In genomic region chr2:216388046-216388884, GRCh38 we compare ENCODE assay signal across 19 cellular contexts. TPM values are rescaled to one million over a fixed set of nuclear protein-coding genes. Genes with fewer than 3 reads are reported as not detected.
DNase-seq lines count a peak whose midpoint lies in the region; ATAC-seq, FAIRE-seq and TF ChIP-seq lines count a peak whose summit lies in the region.
"Had no signal": no experiment of that assay in that cellular context is flagged by ENCODE, and none has a peak within 500 bp of the region (broad histone marks: within the 10 kb centered on the region; RNA-seq: fewer than 3 reads in every experiment).

No MANE protein-coding gene starts in this region.

- H3K4me3 ChIP-seq in CD8-positive, alpha-beta T cell (ENCODE audit: low read depth, low read length), result no peak overlapping the region
- no peak overlapping the region for H3K4me3 ChIP-seq in GM12878
- no peak overlapping the region for H3K4me3 ChIP-seq in hepatocyte
- H3K4me3 ChIP-seq in lower lobe of right lung, result no peak overlapping the region
- H3K4me3 ChIP-seq: MG63 had no signal

- H3K79me2 ChIP-seq in GM12878 (ENCODE audit: control insufficient read depth, insufficient read depth, low read length), result no peaks in the 10 kb centered on the region
- no peaks in the 10 kb centered on the region for H3K79me2 ChIP-seq in hepatocyte

- H3K4me1 ChIP-seq in CD8-positive, alpha-beta T cell (ENCODE audit: insufficient read depth, low read length), result peaks cover 15% of the 10 kb centered on the region
- H3K4me1 ChIP-seq in GM12878 (ENCODE audit: control insufficient read depth, insufficient read depth, low read length) (no peaks in the 10 kb centered on the region), hepatocyte (ENCODE audit: insufficient read depth) (no peaks in the 10 kb centered on the region), lower lobe of right lung (no peaks in the 10 kb centered on the region)

- H2AFZ ChIP-seq in GM12878 (ENCODE audit: control insufficient read depth, low read depth, low read length), result no peak overlapping the region; the same call in 1 of the 2 replicates
- no peak overlapping the region for H2AFZ ChIP-seq in hepatocyte

- no peaks in the 10 kb centered on the region for H3K36me3 Mint-ChIP-seq in CD8-positive, alpha-beta T cell

- H3K9me3 Mint-ChIP-seq in CD8-positive, alpha-beta T cell, result no peaks in the 10 kb centered on the region

- no peak overlapping the region for H3K27ac ChIP-seq in CD8-positive, alpha-beta T cell (ENCODE audit: low read depth, low read length)
- H3K27ac ChIP-seq in GM12878 (ENCODE audit: control insufficient read depth, insufficient read depth) (no peak overlapping the region), hepatocyte (no peak overlapping the region), lower lobe of right lung (no peak overlapping the region)
- H3K27ac ChIP-seq: WERI-Rb-1 had no signal

- no peaks in the 10 kb centered on the region for H3K36me3 ChIP-seq in CD8-positive, alpha-beta T cell (ENCODE audit: insufficient read depth, low read length)
- H3K36me3 ChIP-seq in GM12878 (ENCODE audit: control insufficient read depth in 2 of 2, insufficient read depth in 2 of 2, low read length in 1 of 2) (no peaks in the 10 kb centered on the region), hepatocyte (replicated peaks; ENCODE audit: insufficient read depth, low read depth) (no peaks in the 10 kb centered on the region), lower lobe of right lung (no peaks in the 10 kb centered on the region)
- H3K36me3 ChIP-seq: MG63, WERI-Rb-1 had no signal

- no peak for TF ChIP-seq RAD21 in GM12878 (IDR thresholded peaks at IDR 0.05; ENCODE audit: insufficient read depth, low read depth, low read length)

- no peak for TF ChIP-seq POLR2A in GM12878 (IDR thresholded peaks at IDR 0.05; ENCODE audit: low read depth, low read length)

- no peak overlapping the region for H3K4me3 Mint-ChIP-seq in CD8-positive, alpha-beta T cell

- H3K27ac Mint-ChIP-seq in CD8-positive, alpha-beta T cell, result peak overlapping the region; percentile 7

- H4K20me1 ChIP-seq in GM12878 (ENCODE audit: control insufficient read depth, insufficient read depth), result no peaks in the 10 kb centered on the region
- H4K20me1 ChIP-seq in hepatocyte (ENCODE audit: insufficient read depth, poor library complexity, severe bottlenecking), result no peaks in the 10 kb centered on the region

- H3K4me1 Mint-ChIP-seq in CD8-positive, alpha-beta T cell (ENCODE audit: low read depth), result peaks cover 14% of the 10 kb centered on the region

- no peak for TF ChIP-seq EP300 in GM12878 (IDR thresholded peaks at IDR 0.05; ENCODE audit: borderline replicate concordance in 1 of 2, control insufficient read depth in 1 of 2, low read depth in 2 of 2, low read length in 2 of 2)

- in situ Hi-C loops in GM12878 (cut with MboI), result no loop called here

- FAIRE-seq in GM12878 (lab: Jason Lieb, UNC), result peak; percentile 66
- FAIRE-seq: G401.6, keratinocyte, urothelium cell line had no signal

- H3K4me2 ChIP-seq in GM12878 (ENCODE audit: control insufficient read depth, insufficient read depth), result no peak overlapping the region
- H3K4me2 ChIP-seq in hepatocyte, result no peak overlapping the region

- no TSS peak for BruUV-seq in GM12878 (replicated peaks; lab: Mats Ljungman, UMichigan)

- no peaks in the 10 kb centered on the region for H3K9me3 ChIP-seq in CD8-positive, alpha-beta T cell (ENCODE audit: low read length)
- H3K9me3 ChIP-seq in GM12878 (replicated peaks; ENCODE audit: control insufficient read depth, insufficient read depth, low read length), result no peaks in the 10 kb centered on the region
- H3K9me3 ChIP-seq in hepatocyte (ENCODE audit: low read depth), result no peaks in the 10 kb centered on the region
- H3K9me3 ChIP-seq in lower lobe of right lung, result no peaks in the 10 kb centered on the region

- peak; percentile 95 for ATAC-seq in CD8-positive, alpha-beta T cell
- peak; percentile 59 for ATAC-seq in GM19467 (IDR thresholded peaks at IDR 0.05; ENCODE audit: unreplicated experiment)
- ATAC-seq in GM12878, result peak; percentile 97
- no peak for ATAC-seq in lower lobe of right lung
- ATAC-seq: sciatic nerve had no signal

- CTCF ChIA-PET in CD8-positive, alpha-beta T cell (lab: Charles Lee), result no interaction called here
- CTCF ChIA-PET in GM12878 (lab: Yijun Ruan, JAX), result interaction anchor here (0.6 to 1.0 kb wide), 3 partner anchors 15 to 576 kb away, joined by 3 read pairs; no protein-coding TSS in a partner anchor

- SMC1A ChIA-PET in GM12878 (lab: Charles Lee; ENCODE audit: uncharacterized antibody, unreplicated experiment), result interaction anchor here (1.4 kb wide), 1 partner anchor 166 kb away, joined by 4 read pairs; no protein-coding TSS in a partner anchor

- intact Hi-C loops in CD8-positive, alpha-beta T cell (cut with DNase I, micrococcal nuclease), result no loop called here
- intact Hi-C loops in GM12878 (cut with micrococcal nuclease; ENCODE audit: unreplicated experiment), result no loop called here
- intact Hi-C loops in lower lobe of right lung (cut with DNase I), result no loop called here

- no peak overlapping the region for H3K9ac ChIP-seq in GM12878 (ENCODE audit: control insufficient read depth, insufficient read depth, low read length)

- 38% methylated on average over 5 of the region's 5 CpGs for WGBS in GM12878 (ENCODE audit: insufficient coverage, insufficient replicate concordance, low lambda C conversion rate, missing lambda C conversion rate)
- WGBS in hepatocyte (ENCODE audit: low lambda C conversion rate, missing lambda C conversion rate), result 93% methylated on average over 5 of the region's 5 CpGs

- RAD21 ChIA-PET in GM12878 (lab: Charles Lee; ENCODE audit: unreplicated experiment), result no interaction called here

- peak in 1 of 7 experiments; percentile 27 for DNase-seq in CD8-positive, alpha-beta T cell
- peak; percentile 12 for DNase-seq in NCI-H69 (lab: John Stamatoyannopoulos, UW)
- peak; percentile 8 for DNase-seq in GM12878 (ENCODE audit: low read depth, low spot score)
- no peak for DNase-seq in hepatocyte (ENCODE audit: low spot score)
- no peak for DNase-seq in dedifferentiated amniotic fluid mesenchymal stem cell (ENCODE audit: extremely low spot score)
- DNase-seq in GF-D8 (lab: John Stamatoyannopoulos, UW), result no peak
- DNase-seq in lower lobe of right lung, result no peak
- DNase-seq: AML-193, dermis blood vessel endothelial cell, foreskin melanocyte, MG63, NCI-H526, SHP77, WERI-Rb-1 had no signal

- H3K27me3 ChIP-seq in CD8-positive, alpha-beta T cell (ENCODE audit: insufficient read depth, low read length), result no peaks in the 10 kb centered on the region
- no peaks in the 10 kb centered on the region for H3K27me3 ChIP-seq in GM12878 (replicated peaks in 1 of 2; ENCODE audit: control insufficient read depth in 2 of 2, insufficient read depth in 2 of 2, low read length in 1 of 2)
- no peaks in the 10 kb centered on the region for H3K27me3 ChIP-seq in hepatocyte
- no peaks in the 10 kb centered on the region for H3K27me3 ChIP-seq in lower lobe of right lung (ENCODE audit: low read depth)
- H3K27me3 ChIP-seq: MG63 had no signal

- POLR2A ChIA-PET in CD8-positive, alpha-beta T cell (lab: Charles Lee), result no interaction called here
- POLR2A ChIA-PET in GM12878 (lab: Charles Lee), result no interaction called here

- H3K27me3 Mint-ChIP-seq in CD8-positive, alpha-beta T cell (ENCODE audit: low read depth), result no peaks in the 10 kb centered on the region

- H3K9me2 ChIP-seq in hepatocyte (replicated peaks; ENCODE audit: insufficient read depth), result no peaks in the 10 kb centered on the region

- TF ChIP-seq CTCF in CD8-positive, alpha-beta T cell (IDR thresholded peaks at IDR 0.05), result no peak
- TF ChIP-seq CTCF in GM12878 (IDR thresholded peaks at IDR 0.05 in 2 of 3, conservative IDR thresholded peaks at IDR 0.05 in 1 of 3; ENCODE audit: control insufficient read depth in 2 of 3, extremely low read depth in 1 of 3, insufficient read depth in 1 of 3, low read depth in 3 of 3, low read length in 3 of 3) (no peak), hepatocyte (IDR thresholded peaks at IDR 0.05; ENCODE audit: poor library complexity) (no peak), lower lobe of right lung (IDR thresholded peaks at IDR 0.05) (no peak)

RNA-seq across cellular contexts. Expression of gene MARCHF4, which starts 16.0 kb away (rescaled TPM):
- not detected for total RNA-seq in CD8-positive, alpha-beta T cell
- total RNA-seq in GM12878 (2013; cell fraction: nucleolus; rRNA removed), result not detected in 2 replicates
- total RNA-seq in GM12878 (2014; rRNA removed) (not detected in 2 replicates), GM12878 (2014; rRNA removed; fragmentation: Illumina TruSeq; extraction: Trizol) (not detected in 2 replicates), GM12878 (2021) (not detected in 2 replicates), hepatocyte (0.13 TPM in 1 of 2 replicates, not detected in the other), lower lobe of right lung (0.12 TPM)
- polyA plus RNA-seq in GM12878 (2011; ENCODE audit: low read depth), result not detected
- polyA plus RNA-seq in GM12878 (2011; rRNA removed) (not detected in 2 replicates), GM12878 (2014; fragmentation: Illumina TruSeq; extraction: Trizol) (not detected in 2 replicates), GM12878 (2014; fragmentation: Nextera tagmentation; extraction: Ambion mirVana) (not detected), GM12878 (2014; rRNA removed) (not detected in 2 replicates), GM12878 (2016; fragmentation: Nextera tagmentation; extraction: Ambion mirVana) (not detected), hepatocyte (0.28 TPM in 1 of 2 replicates, not detected in the other)
- not detected in 2 replicates for polyA plus RNA-seq in GM12878 (2011; cell fraction: cytosol; rRNA removed)
- not detected in 2 replicates for polyA plus RNA-seq in GM12878 (2011; cell fraction: nucleus; rRNA removed)
- polyA plus RNA-seq in GM12878 (2012), result not detected in 2 replicates
- polyA minus RNA-seq in GM12878 (2011; rRNA and poly(A)+ RNA removed), result not detected in 2 replicates
- polyA minus RNA-seq in GM12878 (2011; cell fraction: cytosol; rRNA and poly(A)+ RNA removed), result not detected in 2 replicates
- not detected in 2 replicates for polyA minus RNA-seq in GM12878 (2011; cell fraction: nucleus; rRNA and poly(A)+ RNA removed)
- total RNA-seq: sciatic nerve had no signal

RNA-seq across cellular contexts. Expression of gene SMARCAL1, which starts 24.0 kb away (rescaled TPM):
- 1 to 10 TPM; 4.6 to 5.3 TPM for total RNA-seq in CD8-positive, alpha-beta T cell
- total RNA-seq in GM12878 (2013; cell fraction: nucleolus; rRNA removed), result 95.5 and 96.6 TPM in 2 replicates
- total RNA-seq in GM12878 (2014; rRNA removed) (16.3 and 20.6 TPM in 2 replicates), GM12878 (2014; rRNA removed; fragmentation: Illumina TruSeq; extraction: Trizol) (15.5 and 16.1 TPM in 2 replicates), GM12878 (2021) (22.5 and 24.6 TPM in 2 replicates), hepatocyte (10.7 and 19.9 TPM in 2 replicates), lower lobe of right lung (19.0 TPM)
- 14.4 TPM for polyA plus RNA-seq in GM12878 (2011; ENCODE audit: low read depth)
- polyA plus RNA-seq in GM12878 (2011; rRNA removed) (24.0 and 31.7 TPM in 2 replicates), GM12878 (2014; fragmentation: Illumina TruSeq; extraction: Trizol) (15.9 and 22.2 TPM in 2 replicates), GM12878 (2014; fragmentation: Nextera tagmentation; extraction: Ambion mirVana) (10 to 100 TPM; 10.8 to 11.4 TPM), GM12878 (2014; rRNA removed) (21.3 and 23.3 TPM in 2 replicates), GM12878 (2016; fragmentation: Nextera tagmentation; extraction: Ambion mirVana) (10 to 100 TPM; 31.3 to 32.9 TPM), hepatocyte (18.8 and 22.0 TPM in 2 replicates)
- polyA plus RNA-seq in GM12878 (2011; cell fraction: cytosol; rRNA removed), result 30.5 and 33.7 TPM in 2 replicates
- polyA plus RNA-seq in GM12878 (2011; cell fraction: nucleus; rRNA removed), result 34.4 and 38.4 TPM in 2 replicates
- 15.8 and 19.3 TPM in 2 replicates for polyA plus RNA-seq in GM12878 (2012)
- 58.6 and 65.2 TPM in 2 replicates for polyA minus RNA-seq in GM12878 (2011; rRNA and poly(A)+ RNA removed)
- 12.3 and 18.9 TPM in 2 replicates for polyA minus RNA-seq in GM12878 (2011; cell fraction: cytosol; rRNA and poly(A)+ RNA removed)
- polyA minus RNA-seq in GM12878 (2011; cell fraction: nucleus; rRNA and poly(A)+ RNA removed), result 52.5 and 77.1 TPM in 2 replicates

Comparison
In these comparisons a context has a peak if more than half of its experiments do, and no peak if none do; other contexts are left out.
1. ATAC-seq: peak in CD8-positive, alpha-beta T cell (single experiment), GM19467 (single experiment) and GM12878 (single experiment); none in lower lobe of right lung (0 of 2).
2. DNase-seq: peak in NCI-H69 (single experiment) and GM12878 (single experiment); none in hepatocyte (single experiment), dedifferentiated amniotic fluid mesenchymal stem cell (single experiment), GF-D8 (single experiment) and lower lobe of right lung (single experiment).